ENCODE assay signal across 8 cellular contexts in genomic region chr10:133336131-133337078, GRCh38. TPM values are rescaled to one million over a fixed set of nuclear protein-coding genes. Genes with fewer than 3 reads are reported as not detected.
DNase-seq lines count a peak whose midpoint lies in the region; ATAC-seq and TF ChIP-seq lines count a peak whose summit lies in the region.

CALY (minus strand) TSS chr10:133336896; CDS start chr10:133328989, 7,907 bp downstream.

- H3K27me3 Mint-ChIP-seq in T-helper 17 cell, result no peaks in the 10 kb centered on the region

- H3K4me3 ChIP-seq in DND-41 (ENCODE audit: low read depth in 1 of 2, low read length in 2 of 2), result no peak within 1 kb of the TSS
- peak within 1 kb of the TSS; percentile 45 for H3K4me3 ChIP-seq in lower lobe of right lung

- peak; percentile 59 for DNase-seq in DND-41
- DNase-seq in T-helper 17 cell, result peak; percentile 86 to 90 (median 89)
- peak; percentile 31 for DNase-seq in amniotic epithelial cell (ENCODE audit: low read depth)
- DNase-seq in lower lobe of right lung, result peak; percentile 43
- peak; percentile 48 for DNase-seq in stimulated activated CD8-positive, alpha-beta memory T cell treated with anti-CD3 and anti-CD28 coated beads, Interleukin-15, amount 100 ng/mL, for 1 hour (ENCODE audit: low read depth)
- no peak for DNase-seq in pons (ENCODE audit: low spot score)

- TF ChIP-seq CTCF in DND-41 (IDR thresholded peaks at IDR 0.05; ENCODE audit: borderline replicate concordance, extremely low read depth, low read length, poor library complexity, severe bottlenecking) (no peak), lower lobe of right lung (IDR thresholded peaks at IDR 0.05) (no peak)

- no peak within 1 kb of the TSS for H3K4me2 ChIP-seq in DND-41 (ENCODE audit: insufficient read depth, low read length)

- H2AFZ ChIP-seq in DND-41 (ENCODE audit: low read depth, low read length), result no peak within 1 kb of the TSS

- H3K9me3 ChIP-seq in DND-41 (ENCODE audit: insufficient read depth, low read length, severe bottlenecking) (no peaks in the 10 kb centered on the region), T-helper 17 cell (ENCODE audit: control insufficient read depth, low read length, poor library complexity, severe bottlenecking) (no peaks in the 10 kb centered on the region), lower lobe of right lung (no peaks in the 10 kb centered on the region)

- H3K4me1 ChIP-seq in DND-41 (ENCODE audit: insufficient read depth, low read length) (no peaks in the 10 kb centered on the region), lower lobe of right lung (peaks cover 22% of the 10 kb centered on the region)

- no peaks in the 10 kb centered on the region for H3K36me3 Mint-ChIP-seq in T-helper 17 cell (ENCODE audit: low read depth)

- no peaks in the 10 kb centered on the region for H3K79me2 ChIP-seq in DND-41 (ENCODE audit: insufficient read depth, low read length)

- peak within 1 kb of the TSS; percentile 84 for H3K4me3 Mint-ChIP-seq in T-helper 17 cell

- peaks cover 5% of the 10 kb centered on the region for H3K27me3 ChIP-seq in DND-41 (ENCODE audit: insufficient read depth, low read length, poor library complexity)
- H3K27me3 ChIP-seq in lower lobe of right lung (ENCODE audit: low read depth), result peaks cover 48% of the 10 kb centered on the region

- intact Hi-C loops in lower lobe of right lung (cut with DNase I), result no loop called here

- H4K20me1 ChIP-seq in DND-41 (ENCODE audit: insufficient read depth, low read length), result no peaks in the 10 kb centered on the region; the same call in 1 of the 2 replicates

- H3K27ac ChIP-seq in DND-41 (ENCODE audit: low read length) (no peak within 1 kb of the TSS), lower lobe of right lung (no peak within 1 kb of the TSS)

- H3K9ac ChIP-seq in DND-41 (ENCODE audit: low read depth, low read length), result no peak within 1 kb of the TSS

- H3K36me3 ChIP-seq in DND-41 (ENCODE audit: insufficient read depth, low read length) (no peaks in the 10 kb centered on the region), lower lobe of right lung (no peaks in the 10 kb centered on the region)

- peak within 1 kb of the TSS; percentile 93 for H3K27ac Mint-ChIP-seq in T-helper 17 cell

- ATAC-seq in DND-41 (ENCODE audit: insufficient read depth, low read depth) (peak; percentile 57), T-helper 17 cell (peak; percentile 72), lower lobe of right lung (peak; percentile 20 to 35), HG03135 (IDR thresholded peaks at IDR 0.05; ENCODE audit: unreplicated experiment) (no peak), GM21515 (IDR thresholded peaks at IDR 0.05; ENCODE audit: unreplicated experiment) (no peak)

- H3K4me1 Mint-ChIP-seq in T-helper 17 cell, result peaks cover 6% of the 10 kb centered on the region

RNA-seq across cellular contexts. Expression of gene CALY, which starts in this region (rescaled TPM):
- total RNA-seq in T-helper 17 cell (1 to 10 TPM in 1 of 2 donors, under 1 TPM in 1; 0.96 to 1.9 TPM), lower lobe of right lung (not detected)

Comparison
In these comparisons a context has a peak if more than half of its experiments do, and no peak if none do; other contexts are left out.
1. Peak in DNase-seq, ATAC-seq and H3K4me3 ChIP-seq in lower lobe of right lung; RNA of the gene not detected or under 1 TPM.
2. ATAC-seq: peak in DND-41 (single experiment) and T-helper 17 cell (single experiment); none in HG03135 (single experiment) and GM21515 (single experiment).